ENCODE assay signal across 19 cellular contexts in the genomic region with DNA sequence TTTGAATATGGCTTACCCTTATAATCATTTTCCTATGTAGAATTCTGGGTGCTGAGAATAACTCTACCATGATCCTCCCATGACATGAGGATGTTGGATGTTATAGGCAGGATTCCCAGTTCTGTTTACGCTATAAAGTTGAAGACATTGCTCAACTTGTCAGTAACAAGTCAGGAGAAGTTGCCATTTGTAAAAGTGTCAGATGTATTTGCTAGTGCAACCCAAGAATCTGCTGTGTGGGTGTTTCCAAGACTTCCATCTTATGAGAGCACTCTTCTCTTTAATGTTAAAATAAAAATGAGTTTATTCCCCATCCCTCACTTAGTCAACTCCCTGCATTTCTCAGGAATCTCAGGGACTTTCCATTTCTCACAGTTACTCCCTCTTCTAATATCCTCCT.
DNase-seq lines count a peak whose midpoint lies in the region; ATAC-seq and TF ChIP-seq lines count a peak whose summit lies in the region.
"Had no signal": no experiment of that assay in that cellular context is flagged by ENCODE, and none has a peak within 500 bp of the region (broad histone marks: within the 10 kb centered on the region; RNA-seq: fewer than 3 reads in every experiment).

No MANE protein-coding gene starts in this region.

- H3K4me1 ChIP-seq in A673 (ENCODE audit: insufficient read depth, low read length, poor library complexity, severe bottlenecking) (peaks cover 3% of the 10 kb centered on the region), sigmoid colon (peaks cover 0 to 48% (median 40%) of the 10 kb centered on the region in 4 donors)
- no peaks in the 10 kb centered on the region for H3K4me1 ChIP-seq in CD4-positive, alpha-beta memory T cell (ENCODE audit: insufficient read depth, low read length)

- ATAC-seq in GM21381 (IDR thresholded peaks at IDR 0.05; ENCODE audit: unreplicated experiment): no peak
- ATAC-seq: activated naive CD8-positive, alpha-beta T cell treated with anti-CD3 and anti-CD28 coated beads, Interleukin-2, amount 50 U/mL, for 24 hours; stimulated activated memory B cell treated with anti-CD40 and anti-IgM and Interleukin-4, amounts not matched to agents 10 μg/mL and 1 μg/mL and 100 μg/mL, for 72 hours had no signal

- no peaks in the 10 kb centered on the region for H3K27me3 ChIP-seq in A673 (replicated peaks; ENCODE audit: insufficient read depth, low read depth, low read length, poor library complexity)
- no peaks in the 10 kb centered on the region for H3K27me3 ChIP-seq in sigmoid colon
- H3K27me3 ChIP-seq in dorsolateral prefrontal cortex: no peaks in the 10 kb centered on the region
- H3K27me3 ChIP-seq in CD4-positive, alpha-beta memory T cell (ENCODE audit: insufficient read depth, low read length): no peaks in the 10 kb centered on the region

- BruUV-seq in A673 (replicated peaks; lab: Mats Ljungman, UMichigan): no TSS peak

- 82 to 85% methylated on average over 1 of the region's 1 CpG for WGBS in sigmoid colon, 2 donors

- H3K9me3 Mint-ChIP-seq in CD4-positive, alpha-beta memory T cell: peaks cover 0 to 4% (median 2%) of the 10 kb centered on the region in 8 donors
- H3K9me3 Mint-ChIP-seq: activated naive CD8-positive, alpha-beta T cell treated with anti-CD3 and anti-CD28 coated beads, Interleukin-2, amount 50 U/mL, for 24 hours; activated T-helper 17 cell treated with anti-CD3 and anti-CD28 coated beads, Interleukin-2, amount 50 U/mL, for 72 hours had no signal

- POLR2A ChIA-PET in A673 (lab: Charles Lee; ENCODE audit: low non-redundant PET): no interaction called here
- POLR2A ChIA-PET in CD4-positive, alpha-beta memory T cell (lab: Charles Lee; ENCODE audit: partially characterized antibody): no interaction called here

- no peak overlapping the region for H3K4me3 Mint-ChIP-seq in CD4-positive, alpha-beta memory T cell
- H3K4me3 Mint-ChIP-seq: activated naive CD8-positive, alpha-beta T cell treated with anti-CD3 and anti-CD28 coated beads, Interleukin-2, amount 50 U/mL, for 24 hours; activated T-helper 17 cell treated with anti-CD3 and anti-CD28 coated beads, Interleukin-2, amount 50 U/mL, for 72 hours; stimulated activated memory B cell treated with anti-CD40 and anti-IgM and Interleukin-4, amounts not matched to agents 10 μg/mL and 1 μg/mL and 100 μg/mL, for 72 hours had no signal

- no peak for TF ChIP-seq POLR2A in sigmoid colon (IDR thresholded peaks at IDR 0.05)

- DNase-seq in A673 (ENCODE audit: low spot score) (no peak), amniotic epithelial cell (ENCODE audit: low read depth) (peak; percentile 94), fibroblast of pulmonary artery (ENCODE audit: low read depth) (peak; percentile 79), sigmoid colon (no peak), NCI-H1436 (lab: John Stamatoyannopoulos, UW) (no peak), dorsolateral prefrontal cortex (no peak)
- no peak for DNase-seq in CD4-positive, alpha-beta memory T cell
- DNase-seq: ACHN; activated naive CD8-positive, alpha-beta T cell treated with anti-CD3 and anti-CD28 coated beads, Interleukin-2, amount 50 U/mL, for 24 hours; KG1; kidney; midbrain; NCI-H1105; NCI-H82; T-helper 1 cell; WERI-Rb-1 had no signal

- no peaks in the 10 kb centered on the region for H3K4me1 Mint-ChIP-seq in CD4-positive, alpha-beta memory T cell
- H3K4me1 Mint-ChIP-seq: activated naive CD8-positive, alpha-beta T cell treated with anti-CD3 and anti-CD28 coated beads, Interleukin-2, amount 50 U/mL, for 24 hours; activated T-helper 17 cell treated with anti-CD3 and anti-CD28 coated beads, Interleukin-2, amount 50 U/mL, for 72 hours; stimulated activated memory B cell treated with anti-CD40 and anti-IgM and Interleukin-4, amounts not matched to agents 10 μg/mL and 1 μg/mL and 100 μg/mL, for 72 hours had no signal

- H3K36me3 ChIP-seq in A673 (ENCODE audit: insufficient read depth, low read length, poor library complexity, severe bottlenecking) (no peaks in the 10 kb centered on the region), sigmoid colon (no peaks in the 10 kb centered on the region)
- H3K36me3 ChIP-seq in CD4-positive, alpha-beta memory T cell (ENCODE audit: insufficient read depth, low read length): no peaks in the 10 kb centered on the region
- H3K36me3 ChIP-seq: WERI-Rb-1 had no signal

- H3K4me3 ChIP-seq in A673 (ENCODE audit: low read depth, low read length, poor library complexity, severe bottlenecking) (no peak overlapping the region), fibroblast of pulmonary artery (replicated peaks; ENCODE audit: low read depth, low read length) (no peak overlapping the region), sigmoid colon (no peak overlapping the region), dorsolateral prefrontal cortex (no peak overlapping the region)
- H3K4me3 ChIP-seq in CD4-positive, alpha-beta memory T cell (ENCODE audit: low read length in 2 of 2): no peak overlapping the region

- H3K36me3 Mint-ChIP-seq in CD4-positive, alpha-beta memory T cell: no peaks in the 10 kb centered on the region
- H3K36me3 Mint-ChIP-seq: stimulated activated memory B cell treated with anti-CD40 and anti-IgM and Interleukin-4, amounts not matched to agents 10 μg/mL and 1 μg/mL and 100 μg/mL, for 72 hours had no signal

- no peak for TF ChIP-seq EP300 in sigmoid colon (IDR thresholded peaks at IDR 0.05)

- H3K9me3 ChIP-seq in A673 (ENCODE audit: low read depth, low read length, poor library complexity, severe bottlenecking) (peaks cover 8% of the 10 kb centered on the region), sigmoid colon (no peaks in the 10 kb centered on the region)
- no peaks in the 10 kb centered on the region for H3K9me3 ChIP-seq in CD4-positive, alpha-beta memory T cell (ENCODE audit: control insufficient read depth in 1 of 2, low read length in 2 of 2)

- CTCF ChIA-PET in A673 (lab: Charles Lee): interaction anchor here (0.6 to 0.8 kb wide), 2 partner anchors 164 to 664 kb away, joined by 3 read pairs; no protein-coding TSS in a partner anchor
- CTCF ChIA-PET in CD4-positive, alpha-beta memory T cell (lab: Charles Lee; ENCODE audit: partially characterized antibody): no interaction called here

- intact Hi-C loops in A673 (cut with micrococcal nuclease; ENCODE audit: unreplicated experiment): no loop called here
- intact Hi-C loops in sigmoid colon (cut with DNase I): no loop called here
- intact Hi-C loops in dorsolateral prefrontal cortex (cut with DNase I): no loop called here
- intact Hi-C loops in CD4-positive, alpha-beta memory T cell (cut with micrococcal nuclease): no loop called here

- H3K27ac ChIP-seq in A673 (ENCODE audit: low read depth, low read length, poor library complexity, severe bottlenecking): peak overlapping the region; percentile 7
- H3K27ac ChIP-seq in sigmoid colon: peak overlapping the region; percentile 52 to 75 (median 63)
- no peak overlapping the region for H3K27ac ChIP-seq in dorsolateral prefrontal cortex
- H3K27ac ChIP-seq in CD4-positive, alpha-beta memory T cell (ENCODE audit: low read depth, low read length): no peak overlapping the region
- H3K27ac ChIP-seq: WERI-Rb-1 had no signal

- no peak overlapping the region for H3K27ac Mint-ChIP-seq in CD4-positive, alpha-beta memory T cell
- H3K27ac Mint-ChIP-seq: activated naive CD8-positive, alpha-beta T cell treated with anti-CD3 and anti-CD28 coated beads, Interleukin-2, amount 50 U/mL, for 24 hours; activated T-helper 17 cell treated with anti-CD3 and anti-CD28 coated beads, Interleukin-2, amount 50 U/mL, for 72 hours; stimulated activated memory B cell treated with anti-CD40 and anti-IgM and Interleukin-4, amounts not matched to agents 10 μg/mL and 1 μg/mL and 100 μg/mL, for 72 hours had no signal

- TF ChIP-seq CTCF in A673 (conservative IDR thresholded peaks at IDR 0.05; ENCODE audit: low read depth, low read length) (no peak), fibroblast of pulmonary artery (IDR thresholded peaks at IDR 0.05; ENCODE audit: low read length, missing control alignments) (no peak), sigmoid colon (IDR thresholded peaks at IDR 0.05) (no peak), dorsolateral prefrontal cortex (IDR thresholded peaks at IDR 0.05 in 54 of 56, conservative IDR thresholded peaks at IDR 0.05 in 2 of 56; ENCODE audit: low read depth in 1 of 56, partially characterized antibody in 56 of 56) (no peak)

- H3K27me3 Mint-ChIP-seq in CD4-positive, alpha-beta memory T cell: peaks cover 0 to 2% of the 10 kb centered on the region in 2 donors
- H3K27me3 Mint-ChIP-seq: stimulated activated memory B cell treated with anti-CD40 and anti-IgM and Interleukin-4, amounts not matched to agents 10 μg/mL and 1 μg/mL and 100 μg/mL, for 72 hours had no signal

Comparison
In these comparisons a context has a peak if more than half of its experiments do, and no peak if none do; other contexts are left out.
1. DNase-seq: peak in amniotic epithelial cell (single experiment) and fibroblast of pulmonary artery (single experiment); none in A673 (single experiment), sigmoid colon (single experiment), NCI-H1436 (single experiment), dorsolateral prefrontal cortex (0 of 10) and CD4-positive, alpha-beta memory T cell (0 of 5).
2. H3K27ac ChIP-seq: peak in A673 (single experiment) and sigmoid colon (4 of 4); none in dorsolateral prefrontal cortex (0 of 59) and CD4-positive, alpha-beta memory T cell (single experiment).